28 cellular contexts compared by ENCODE assay signal in the genomic region with DNA sequence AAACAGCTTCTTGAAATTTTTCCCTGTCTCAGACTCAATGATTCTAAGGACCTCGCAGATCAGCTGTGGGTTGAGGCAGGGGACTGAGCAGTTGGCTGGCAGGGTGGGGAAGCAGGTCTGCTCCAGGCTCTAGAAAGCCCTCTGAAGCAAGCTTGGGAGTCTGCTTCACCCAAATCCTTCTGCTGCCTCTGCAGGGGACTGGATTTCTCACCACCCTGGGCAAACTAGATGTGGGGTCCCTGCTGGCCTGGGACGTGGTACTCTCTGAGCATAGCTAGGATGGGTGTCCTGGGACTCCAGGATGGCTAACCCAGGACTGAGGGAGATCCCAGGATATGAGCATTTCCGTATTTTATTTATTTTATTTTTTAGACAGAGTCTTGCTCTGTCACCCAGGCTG.
"Had no signal": no experiment of that assay in that cellular context is flagged by ENCODE, and none has a peak within 500 bp of the region (broad histone marks: within the 10 kb centered on the region; RNA-seq: fewer than 3 reads in every experiment).

No MANE protein-coding gene starts in this region.

- H3K4me3 Mint-ChIP-seq: natural killer cell treated with Interleukin-12 subunit alpha and Interleukin-12 subunit beta and Interleukin-15 and Interleukin-18, amount 100 ng/mL, for 72 hours; neural crest cell; stimulated activated effector memory CD8-positive, alpha-beta T cell treated with anti-CD3 and anti-CD28 coated beads, Interleukin-12 subunit alpha, Interleukin-12 subunit beta, amount 100 ng/mL, for 72 hours had no signal

- H3K9me3 Mint-ChIP-seq: naive B cell; natural killer cell treated with Interleukin-12 subunit alpha and Interleukin-12 subunit beta and Interleukin-15 and Interleukin-18, amount 100 ng/mL, for 72 hours; neural crest cell; stimulated activated effector memory CD8-positive, alpha-beta T cell treated with anti-CD3 and anti-CD28 coated beads, Interleukin-12 subunit alpha, Interleukin-12 subunit beta, amount 100 ng/mL, for 72 hours had no signal

- H3K27ac ChIP-seq: dorsolateral prefrontal cortex, epithelial cell of prostate, heart right ventricle, lower lobe of right lung, neutrophil, pancreas, testis, tibial artery, upper lobe of left lung had no signal

- H3K36me3 ChIP-seq: heart right ventricle, lower lobe of right lung, neutrophil, pancreas, tibial artery, upper lobe of left lung had no signal

- H3K4me2 ChIP-seq: smooth muscle cell had no signal

- H3K27me3 ChIP-seq: dorsolateral prefrontal cortex, heart right ventricle, neutrophil, pancreas, testis, tibial artery, upper lobe of left lung had no signal

- H3K9me3 ChIP-seq: heart right ventricle, lower lobe of right lung, neutrophil, pancreas, testis, tibial artery, upper lobe of left lung had no signal

- H3K36me3 Mint-ChIP-seq: naive B cell; natural killer cell treated with Interleukin-12 subunit alpha and Interleukin-12 subunit beta and Interleukin-15 and Interleukin-18, amount 100 ng/mL, for 72 hours; stimulated activated effector memory CD8-positive, alpha-beta T cell treated with anti-CD3 and anti-CD28 coated beads, Interleukin-12 subunit alpha, Interleukin-12 subunit beta, amount 100 ng/mL, for 72 hours had no signal

- DNase-seq: dorsolateral prefrontal cortex; effector CD4-positive, alpha-beta T cell; foreskin fibroblast; glutamatergic neuron; heart right ventricle; hippocampal formation; kidney glomerular epithelial cell; left colon; left ventricle myocardium superior; lower lobe of right lung; naive B cell; pancreas; stimulated activated CD4-positive, alpha-beta T cell treated with anti-CD3 and anti-CD28 coated beads, Interleukin-2, amount 100 ng/mL, for 24 hours; stimulated activated CD4-positive, alpha-beta T cell treated with anti-CD3 and anti-CD28 coated beads, Interleukin-4, amount 100 ng/mL, for 24 hours; stimulated activated naive CD4-positive, alpha-beta T cell treated with Interleukin-2 at 50 U/mL for 16 hours; substantia nigra; testis; tibial artery; upper lobe of left lung had no signal

- H3K4me3 ChIP-seq: dorsolateral prefrontal cortex, heart right ventricle, lower lobe of right lung, pancreas, smooth muscle cell, testis, tibial artery, upper lobe of left lung had no signal

- H3K4me1 Mint-ChIP-seq: naive B cell; stimulated activated effector memory CD8-positive, alpha-beta T cell treated with anti-CD3 and anti-CD28 coated beads, Interleukin-12 subunit alpha, Interleukin-12 subunit beta, amount 100 ng/mL, for 72 hours had no signal

- H3K4me1 ChIP-seq: pancreas, testis had no signal

- ATAC-seq: esophagus mucosa; heart right ventricle; left colon; left ventricle myocardium superior; lower lobe of right lung; natural killer cell treated with Interleukin-12 subunit alpha and Interleukin-12 subunit beta and Interleukin-15 and Interleukin-18, amount 100 ng/mL, for 72 hours; pancreas; sciatic nerve; stimulated activated effector memory CD8-positive, alpha-beta T cell treated with anti-CD3 and anti-CD28 coated beads, Interleukin-12 subunit alpha, Interleukin-12 subunit beta, amount 100 ng/mL, for 72 hours had no signal

- H3K27ac Mint-ChIP-seq: natural killer cell treated with Interleukin-12 subunit alpha and Interleukin-12 subunit beta and Interleukin-15 and Interleukin-18, amount 100 ng/mL, for 72 hours; progenitor cell of endocrine pancreas; stimulated activated effector memory CD8-positive, alpha-beta T cell treated with anti-CD3 and anti-CD28 coated beads, Interleukin-12 subunit alpha, Interleukin-12 subunit beta, amount 100 ng/mL, for 72 hours had no signal
